Comparison of ENCODE assay signal across 16 cellular contexts in the genomic region with DNA sequence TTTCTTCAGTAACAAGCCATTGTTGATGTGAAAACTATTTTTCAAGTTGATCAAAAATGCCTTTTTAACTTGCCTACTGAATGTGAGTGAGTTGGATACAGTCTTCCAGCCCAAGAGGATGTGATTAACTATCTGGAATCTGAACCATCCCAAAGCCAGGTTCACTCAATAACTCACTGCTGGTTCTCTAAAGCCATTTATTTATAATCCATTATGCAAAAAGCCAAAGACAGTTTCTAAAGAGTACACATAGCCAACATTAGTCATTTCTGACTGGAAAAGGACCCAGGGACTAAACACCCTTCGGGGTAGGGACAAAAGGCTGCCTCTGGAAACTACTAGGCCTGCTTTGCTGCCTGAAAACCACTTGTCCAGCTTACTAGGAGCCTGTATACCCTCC.
A peak's percentile ranks its signal among the peaks of the same experiment; 100 is the strongest.
DNase-seq lines count a peak whose midpoint lies in the region; ATAC-seq, FAIRE-seq and TF ChIP-seq lines count a peak whose summit lies in the region.
"Had no signal": no experiment of that assay in that cellular context is flagged by ENCODE, and none has a peak within 500 bp of the region (broad histone marks: within the 10 kb centered on the region; RNA-seq: fewer than 3 reads in every experiment).

No MANE protein-coding gene starts in this region.

- H3K4me1 ChIP-seq in RWPE2 (ENCODE audit: insufficient read depth, poor library complexity, severe bottlenecking) = peaks cover 6% of the 10 kb centered on the region
- H3K4me1 ChIP-seq in tibial artery = peaks cover 0 to 33% (median 8%) of the 10 kb centered on the region in 4 donors

- peak; percentile 10 for DNase-seq in AG20443 (ENCODE audit: low spot score)
- no peak for DNase-seq in RWPE2 (ENCODE audit: low spot score)
- peak; percentile 47 for DNase-seq in iris pigment epithelial cell (ENCODE audit: low read depth)
- no peak for DNase-seq in tibial artery
- DNase-seq in epidermal melanocyte (ENCODE audit: insufficient read length, low spot score) = no peak
- DNase-seq in GM19239 (ENCODE audit: insufficient read length, low spot score) = no peak
- DNase-seq: Calu3, GF-D8, Kasumi-1, NCI-H187 treated with DMSO at 0.1 percent for 48 hours, NCI-H446 treated with DMSO at 0.1 percent for 48 hours, NCI-H748 treated with DMSO at 0.1 percent for 48 hours, PC-9 had no signal

- TF ChIP-seq CTCF in RWPE2 (IDR thresholded peaks at IDR 0.05; ENCODE audit: poor library complexity, severe bottlenecking) = no peak
- no peak for TF ChIP-seq CTCF in tibial artery (IDR thresholded peaks at IDR 0.05)

- no peaks in the 10 kb centered on the region for H3K27me3 ChIP-seq in RWPE2 (ENCODE audit: insufficient read depth, poor library complexity, severe bottlenecking)
- no peaks in the 10 kb centered on the region for H3K27me3 ChIP-seq in tibial artery

- no peaks in the 10 kb centered on the region for H3K36me3 ChIP-seq in RWPE2 (ENCODE audit: low read depth)
- H3K36me3 ChIP-seq in tibial artery = no peaks in the 10 kb centered on the region

- no peaks in the 10 kb centered on the region for H3K9me3 ChIP-seq in RWPE2 (ENCODE audit: severe bottlenecking)
- no peaks in the 10 kb centered on the region for H3K9me3 ChIP-seq in tibial artery

- no peak overlapping the region for H3K4me3 ChIP-seq in RWPE2 (ENCODE audit: severe bottlenecking)
- H3K4me3 ChIP-seq in tibial artery = no peak overlapping the region
- H3K4me3 ChIP-seq: PC-9 had no signal

- intact Hi-C loops in tibial artery (cut with DNase I; ENCODE audit: low total_unique reads) = no loop called here

- no peak for FAIRE-seq in GM19239 (lab: Jason Lieb, UNC)
- FAIRE-seq: H54 had no signal

- H3K27ac ChIP-seq in RWPE2 (ENCODE audit: poor library complexity, severe bottlenecking) (peak overlapping the region; percentile 19), tibial artery (peak overlapping the region; percentile 37 to 46)
- H3K27ac ChIP-seq: PC-9 had no signal

- ATAC-seq in RWPE2 (ENCODE audit: low read depth) = peak; percentile 23; the same call in 1 of the 3 replicates
- no peak for ATAC-seq in GM19395 (IDR thresholded peaks at IDR 0.05; ENCODE audit: unreplicated experiment)
- ATAC-seq: Right ventricle myocardium inferior had no signal

Comparison
In these comparisons a context has a peak if more than half of its experiments do, and no peak if none do; other contexts are left out.
1. DNase-seq: peak in AG20443 (single experiment) and iris pigment epithelial cell (single experiment); none in RWPE2 (single experiment), tibial artery (0 of 2), epidermal melanocyte (single experiment) and GM19239 (single experiment).